ENCODE assay signal across 1 cellular context in genomic region chr21:31732538-31732864, GRCh38.
A peak's percentile ranks its signal among the peaks of the same experiment; 100 is the strongest.
TF ChIP-seq lines count a peak whose summit lies in the region.

No MANE protein-coding gene starts in this region.

TF ChIP-seq in HEK293, 187 proteins besides CTCF, POLR2A, EP300 and RAD21 (continued from another document and continues in another):
- no peak for TF ChIP-seq ZNF48 (tag by site-specific recombination; IDR thresholded peaks at IDR 0.05)
- TF ChIP-seq ZNF664 (tag by site-specific recombination; IDR thresholded peaks at IDR 0.05), result no peak
- no peak for TF ChIP-seq ZNF707 (tag by site-specific recombination; IDR thresholded peaks at IDR 0.05)
- TF ChIP-seq ZNF639 (tag by site-specific recombination; IDR thresholded peaks at IDR 0.05), result peak; percentile 7; the same call in 1 of the 2 replicates
- no peak for TF ChIP-seq ZNF513 (tag by site-specific recombination; IDR thresholded peaks at IDR 0.05)
- no peak for TF ChIP-seq ZNF248 (tag by site-specific recombination; IDR thresholded peaks at IDR 0.05)
- TF ChIP-seq ZNF76 (tag by site-specific recombination; IDR thresholded peaks at IDR 0.05; ENCODE audit: borderline replicate concordance, low read depth), result peak; percentile 16; the same call in 1 of the 2 replicates
- TF ChIP-seq AEBP2 (tag by site-specific recombination; IDR thresholded peaks at IDR 0.05; ENCODE audit: borderline replicate concordance), result no peak
- TF ChIP-seq TRIM28 (IDR thresholded peaks at IDR 0.05; ENCODE audit: borderline replicate concordance, low read length), result no peak
- no peak for TF ChIP-seq ZSCAN30 (tag by site-specific recombination; IDR thresholded peaks at IDR 0.05)
- no peak for TF ChIP-seq ZNF658 (tag by site-specific recombination; IDR thresholded peaks at IDR 0.05)
- no peak for TF ChIP-seq PRDM10 (tag by site-specific recombination; IDR thresholded peaks at IDR 0.05)
- no peak for TF ChIP-seq TCF7L2 (IDR thresholded peaks at IDR 0.05; ENCODE audit: borderline replicate concordance, low read depth, low read length)
- no peak for TF ChIP-seq ZNF776 (tag by site-specific recombination; IDR thresholded peaks at IDR 0.05; ENCODE audit: borderline replicate concordance)
- TF ChIP-seq KLF17 (tag by site-specific recombination; IDR thresholded peaks at IDR 0.05), result 0 out of 2 replicates have a peak, but pooled peaks have one; percentile 22
- TF ChIP-seq PRDM4 (tag by site-specific recombination; IDR thresholded peaks at IDR 0.05), result no peak
- TF ChIP-seq ZNF2 (tag by site-specific recombination; IDR thresholded peaks at IDR 0.05), result peak; percentile 75
- TF ChIP-seq ZNF10 (tag by site-specific recombination; IDR thresholded peaks at IDR 0.05), result no peak
- TF ChIP-seq ZNF148 (tag by site-specific recombination; IDR thresholded peaks at IDR 0.05; ENCODE audit: borderline replicate concordance), result no peak
- TF ChIP-seq KLF9 (tag by site-specific recombination; IDR thresholded peaks at IDR 0.05; ENCODE audit: low read depth), result no peak
- TF ChIP-seq ZFP69B (tag by site-specific recombination; IDR thresholded peaks at IDR 0.05), result no peak
- no peak; the same call in 1 of the 2 replicates for TF ChIP-seq KLF1 (tag by site-specific recombination; IDR thresholded peaks at IDR 0.05)
- TF ChIP-seq ZNF473 (tag by site-specific recombination; IDR thresholded peaks at IDR 0.05), result no peak
- no peak for TF ChIP-seq PRDM6 (tag by site-specific recombination; IDR thresholded peaks at IDR 0.05)
- TF ChIP-seq ZNF341 (tag by site-specific recombination; IDR thresholded peaks at IDR 0.05; ENCODE audit: low read depth), result no peak
- no peak for TF ChIP-seq ZNF571 (tag by site-specific recombination; IDR thresholded peaks at IDR 0.05)
- TF ChIP-seq ZNF561 (tag by site-specific recombination; IDR thresholded peaks at IDR 0.05; ENCODE audit: borderline replicate concordance), result peak; percentile 10; the same call in 1 of the 2 replicates
- peak; percentile 36 for TF ChIP-seq ZNF335 (tag by site-specific recombination; conservative IDR thresholded peaks at IDR 0.05)
- TF ChIP-seq ZNF626 (tag by site-specific recombination; IDR thresholded peaks at IDR 0.05), result no peak
- TF ChIP-seq BCL11A (tag by site-specific recombination; IDR thresholded peaks at IDR 0.05; ENCODE audit: low read depth), result no peak
- no peak; the same call in 1 of the 2 replicates for TF ChIP-seq ZNF18 (tag by site-specific recombination; IDR thresholded peaks at IDR 0.05)
- peak; percentile 22; the same call in 1 of the 2 replicates for TF ChIP-seq ZNF518A (tag by site-specific recombination; conservative IDR thresholded peaks at IDR 0.05; ENCODE audit: low read depth)
